Comparison of ENCODE assay signal across 21 cellular contexts in genomic region chr9:79984429-79985067, GRCh38.
DNase-seq lines count a peak whose midpoint lies in the region; ATAC-seq and TF ChIP-seq lines count a peak whose summit lies in the region.
"Had no signal": no experiment of that assay in that cellular context is flagged by ENCODE, and none has a peak within 500 bp of the region (broad histone marks: within the 10 kb centered on the region; RNA-seq: fewer than 3 reads in every experiment).

No MANE protein-coding gene starts in this region.

- no peaks in the 10 kb centered on the region for H3K9me3 Mint-ChIP-seq in activated naive CD4-positive, alpha-beta T cell treated with anti-CD3 and anti-CD28 coated beads, Interleukin-2, amount 50 U/mL, for 72 hours

- no peak overlapping the region for H3K27ac Mint-ChIP-seq in activated naive CD4-positive, alpha-beta T cell treated with anti-CD3 and anti-CD28 coated beads, Interleukin-2, amount 50 U/mL, for 72 hours
- H3K27ac Mint-ChIP-seq: CD4-positive, CD25-positive, alpha-beta regulatory T cell; WTC11 had no signal

- POLR2A ChIA-PET in HEK293T (lab: Yijun Ruan, JAX): no interaction called here
- POLR2A ChIA-PET in RWPE1 (lab: Yijun Ruan, JAX; ENCODE audit: low non-redundant PET): no interaction called here

- DNase-seq in DMS 273 (lab: John Stamatoyannopoulos, UW; ENCODE audit: unreplicated experiment) (peak; percentile 27), DMS 273 treated with DMSO at 0.1 percent for 48 hours (lab: John Stamatoyannopoulos, UW) (no peak), HEK293T (ENCODE audit: extremely low spot score) (no peak), RWPE1 (ENCODE audit: low spot score) (peak; percentile 63), mucosa of gallbladder (ENCODE audit: low spot score) (peak; percentile 85)
- no peak for DNase-seq in activated naive CD4-positive, alpha-beta T cell treated with anti-CD3 and anti-CD28 coated beads, Interleukin-2, amount 50 U/mL, for 72 hours (ENCODE audit: low spot score in 2 of 2)
- no peak for DNase-seq in activated CD4-positive, alpha-beta T cell treated with anti-CD3 and anti-CD28 coated beads, Interleukin-2, amount 50 U/mL, for 1 hour
- DNase-seq: activated CD4-positive, alpha-beta T cell treated with anti-CD3 and anti-CD28 coated beads, Interleukin-2, amount 50 U/mL, for 4 hours; activated CD8-positive, alpha-beta memory T cell treated with anti-CD3 and anti-CD28 coated beads, Interleukin-2, amount 50 U/mL, for 4 hours; activated naive CD4-positive, alpha-beta T cell treated with anti-CD3 and anti-CD28 coated beads, Interleukin-2, amount 50 U/mL, for 16 hours; CD4-positive, CD25-positive, alpha-beta regulatory T cell; HCEC 1CT; kidney; NCI-H2081 treated with DMSO at 0.1 percent for 48 hours; NCI-H524; upper lobe of left lung had no signal

- H3K36me3 Mint-ChIP-seq in activated naive CD4-positive, alpha-beta T cell treated with anti-CD3 and anti-CD28 coated beads, Interleukin-2, amount 50 U/mL, for 72 hours: no peaks in the 10 kb centered on the region
- H3K36me3 Mint-ChIP-seq: CD4-positive, CD25-positive, alpha-beta regulatory T cell; WTC11 had no signal

- no peak for ATAC-seq in HG03139 (IDR thresholded peaks at IDR 0.05; ENCODE audit: unreplicated experiment)
- no peak for ATAC-seq in activated naive CD4-positive, alpha-beta T cell treated with anti-CD3 and anti-CD28 coated beads, Interleukin-2, amount 50 U/mL, for 72 hours
- ATAC-seq: K562, WTC11 had no signal

- TF ChIP-seq CTCF in RWPE1 (conservative IDR thresholded peaks at IDR 0.05; ENCODE audit: low read depth): no peak

- CTCF ChIA-PET in HEK293T (lab: Yijun Ruan, JAX) (no interaction called here), RWPE1 (lab: Yijun Ruan, JAX) (no interaction called here)

- H3K27ac ChIP-seq in RWPE1: no peak overlapping the region
- H3K27ac ChIP-seq: 22Rv1, prostate gland, upper lobe of left lung had no signal

TF ChIP-seq in HEK293T, 16 proteins besides CTCF, POLR2A, EP300 and RAD21:
- TF ChIP-seq BHLHE40 (IDR thresholded peaks at IDR 0.05; ENCODE audit: borderline replicate concordance): no peak
- TF ChIP-seq ELF4 (IDR thresholded peaks at IDR 0.05): no peak
- no peak for TF ChIP-seq CTBP1 (IDR thresholded peaks at IDR 0.05; ENCODE audit: borderline replicate concordance)
- no peak for TF ChIP-seq SUZ12 (IDR thresholded peaks at IDR 0.05)
- peak; percentile 73 for TF ChIP-seq PKNOX1 (IDR thresholded peaks at IDR 0.05)
- no peak for TF ChIP-seq FOXA1 (IDR thresholded peaks at IDR 0.05)
- no peak for TF ChIP-seq L3MBTL2 (conservative IDR thresholded peaks at IDR 0.05)
- no peak for TF ChIP-seq FOXK2 (IDR thresholded peaks at IDR 0.05)
TF ChIP-seq in HEK293T: peak in this region for 1.

Comparison
In these comparisons a context has a peak if more than half of its experiments do, and no peak if none do; other contexts are left out.
1. DNase-seq: peak in DMS 273 (single experiment), RWPE1 (single experiment) and mucosa of gallbladder (single experiment); none in DMS 273 treated with DMSO at 0.1 percent for 48 hours (single experiment), HEK293T (single experiment), activated naive CD4-positive, alpha-beta T cell treated with anti-CD3 and anti-CD28 coated beads, Interleukin-2, amount 50 U/mL, for 72 hours (0 of 2) and activated CD4-positive, alpha-beta T cell treated with anti-CD3 and anti-CD28 coated beads, Interleukin-2, amount 50 U/mL, for 1 hour (single experiment).